In the genomic region with DNA sequence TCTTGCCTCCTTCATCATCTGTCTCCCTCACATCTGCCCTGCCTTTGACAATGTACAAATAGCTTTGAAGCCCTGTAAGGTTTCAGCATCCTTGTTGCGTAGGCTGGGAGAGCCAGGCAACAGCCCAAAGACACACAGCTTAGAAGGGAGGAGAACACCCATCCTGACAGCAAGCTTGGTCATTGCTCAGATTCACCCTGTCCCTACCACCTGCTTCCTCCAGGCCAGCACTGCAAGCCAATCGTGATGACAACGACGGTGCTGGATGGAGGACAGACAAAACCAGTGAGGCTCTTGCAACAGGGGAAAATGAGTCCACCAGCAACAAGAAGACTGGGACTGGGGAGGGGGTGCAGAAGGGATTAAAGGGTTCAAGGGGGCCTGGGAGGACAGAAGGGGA, we compare ENCODE assay signal across 22 cellular contexts. TPM values are rescaled to one million over a fixed set of nuclear protein-coding genes. Genes with fewer than 3 reads are reported as not detected.
DNase-seq lines count a peak whose midpoint lies in the region; ATAC-seq, FAIRE-seq and TF ChIP-seq lines count a peak whose summit lies in the region.
"Had no signal": no experiment of that assay in that cellular context is flagged by ENCODE, and none has a peak within 500 bp of the region (broad histone marks: within the 10 kb centered on the region; RNA-seq: fewer than 3 reads in every experiment).

No MANE protein-coding gene starts in this region.

- no peaks in the 10 kb centered on the region for H3K36me3 ChIP-seq in endodermal cell (ENCODE audit: control insufficient read depth, insufficient read depth, low read length)
- H3K36me3 ChIP-seq: ascending aorta, esophagus muscularis mucosa, gastroesophageal sphincter, neutrophil, SJCRH30 had no signal

- H3K27me3 Mint-ChIP-seq in CD14-positive monocyte (ENCODE audit: low read depth in 3 of 3) (peaks cover 0 to 3% (median 3%) of the 10 kb centered on the region in 3 donors), endodermal cell (ENCODE audit: insufficient read depth) (no peaks in the 10 kb centered on the region)
- H3K27me3 Mint-ChIP-seq in CD4-positive, alpha-beta T cell, result no peaks in the 10 kb centered on the region
- no peaks in the 10 kb centered on the region for H3K27me3 Mint-ChIP-seq in activated CD4-positive, alpha-beta memory T cell treated with anti-CD3 and anti-CD28 coated beads, Interleukin-2, amount 10 ng/mL, durations not matched to agents 7 days and 5 days

- CTCF ChIA-PET in CD4-positive, alpha-beta T cell (lab: Charles Lee), result interaction anchor here (2.3 kb wide), 1 partner anchor 12 kb away, joined by 16 read pairs; no protein-coding TSS in a partner anchor
- CTCF ChIA-PET in activated CD4-positive, alpha-beta memory T cell treated with anti-CD3 and anti-CD28 coated beads, Interleukin-2, amount 10 ng/mL, durations not matched to agents 7 days and 5 days (lab: Charles Lee), result no interaction called here

- DNase-seq in CD14-positive monocyte (ENCODE audit: low spot score) (no peak), endodermal cell (peak; percentile 26), RCC 7860 (ENCODE audit: low spot score) (no peak), midbrain (lab: John Stamatoyannopoulos, UW) (no peak)
- DNase-seq in CD4-positive, alpha-beta T cell, result no peak
- peak; percentile 9 for DNase-seq in activated CD4-positive, alpha-beta memory T cell treated with anti-CD3 and anti-CD28 coated beads, Interleukin-2, amount 10 ng/mL, durations not matched to agents 7 days and 5 days
- DNase-seq: AML-193; effector CD4-positive, alpha-beta T cell; mesendoderm; NCI-H1417 treated with DMSO at 0.1 percent for 48 hours; NCI-H526 treated with DMSO at 0.1 percent for 48 hours; OCI-M1; SJCRH30 had no signal

- H3K4me3 Mint-ChIP-seq in CD14-positive monocyte (peak overlapping the region in 1 of 2 donors; percentile 3), endodermal cell (no peak overlapping the region)
- peak overlapping the region; percentile 54 for H3K4me3 Mint-ChIP-seq in CD4-positive, alpha-beta T cell
- H3K4me3 Mint-ChIP-seq in activated CD4-positive, alpha-beta memory T cell treated with anti-CD3 and anti-CD28 coated beads, Interleukin-2, amount 10 ng/mL, durations not matched to agents 7 days and 5 days, result no peak overlapping the region

- H3K9ac ChIP-seq in endodermal cell (ENCODE audit: extremely low read depth, low read length, poor library complexity, severe bottlenecking), result no peak overlapping the region

- ATAC-seq in CD4-positive, alpha-beta T cell (ENCODE audit: poor library complexity), result no peak
- ATAC-seq in HG03457 (IDR thresholded peaks at IDR 0.05; ENCODE audit: unreplicated experiment), result no peak
- ATAC-seq in HG03432 (IDR thresholded peaks at IDR 0.05; ENCODE audit: unreplicated experiment), result no peak
- ATAC-seq: gastroesophageal sphincter had no signal

- H3K36me3 Mint-ChIP-seq in CD14-positive monocyte, result peaks cover 0 to 2% of the 10 kb centered on the region in 2 donors
- no peaks in the 10 kb centered on the region for H3K36me3 Mint-ChIP-seq in CD4-positive, alpha-beta T cell (ENCODE audit: low read depth)
- H3K36me3 Mint-ChIP-seq in activated CD4-positive, alpha-beta memory T cell treated with anti-CD3 and anti-CD28 coated beads, Interleukin-2, amount 10 ng/mL, durations not matched to agents 7 days and 5 days (ENCODE audit: low read depth), result peaks cover 55% of the 10 kb centered on the region
- H3K36me3 Mint-ChIP-seq in endodermal cell (ENCODE audit: low read depth), result no peaks in the 10 kb centered on the region

- no peaks in the 10 kb centered on the region for H3K4me1 ChIP-seq in endodermal cell (ENCODE audit: control insufficient read depth, insufficient read depth, low read length)
- H3K4me1 ChIP-seq: ascending aorta, SJCRH30 had no signal

- no peaks in the 10 kb centered on the region for H3K27me3 ChIP-seq in CD4-positive, alpha-beta T cell (ENCODE audit: control insufficient read depth, insufficient read depth, low read length)
- H3K27me3 ChIP-seq in endodermal cell (ENCODE audit: control insufficient read depth, insufficient read depth, low read length, poor library complexity, severe bottlenecking), result no peaks in the 10 kb centered on the region
- H3K27me3 ChIP-seq: ascending aorta, esophagus muscularis mucosa, gastroesophageal sphincter, SJCRH30 had no signal

- no peak for FAIRE-seq in RCC 7860 (lab: Jason Lieb, UNC)
- FAIRE-seq: G401.6 had no signal

- no peak overlapping the region for H3K4me3 ChIP-seq in endodermal cell (ENCODE audit: low read length)
- H3K4me3 ChIP-seq: ascending aorta, esophagus muscularis mucosa, gastroesophageal sphincter, SJCRH30 had no signal

- H3K9me3 ChIP-seq in CD4-positive, alpha-beta T cell (ENCODE audit: control insufficient read depth, low read length), result no peaks in the 10 kb centered on the region
- no peaks in the 10 kb centered on the region for H3K9me3 ChIP-seq in endodermal cell (ENCODE audit: control insufficient read depth, low read length)
- H3K9me3 ChIP-seq: ascending aorta, esophagus muscularis mucosa, gastroesophageal sphincter, neutrophil, SJCRH30 had no signal

- POLR2A ChIA-PET in CD4-positive, alpha-beta T cell (lab: Charles Lee), result interaction anchor here (0.6 to 14.5 kb wide), 7 partner anchors 10 to 83 kb away, joined by 3 to 237 read pairs (median 4); no protein-coding TSS in a partner anchor
- POLR2A ChIA-PET in activated CD4-positive, alpha-beta memory T cell treated with anti-CD3 and anti-CD28 coated beads, Interleukin-2, amount 10 ng/mL, durations not matched to agents 7 days and 5 days (lab: Charles Lee), result interaction anchor here (0.6 to 5.9 kb wide), 10 partner anchors 9 to 43 kb away, joined by 3 to 61 read pairs (median 3); partner anchors contain the start of gene CD5

- WGBS in endodermal cell (ENCODE audit: insufficient coverage in 1 of 2, insufficient read length in 1 of 2), 2 experiments, result 91 to 93% methylated on average over 3 to 4 of the region's 4 CpGs

- TF ChIP-seq CTCF in CD14-positive monocyte (IDR thresholded peaks at IDR 0.05), result no peak
- TF ChIP-seq CTCF in CD4-positive, alpha-beta T cell (IDR thresholded peaks at IDR 0.05), result no peak
- no peak for TF ChIP-seq CTCF in endodermal cell (conservative IDR thresholded peaks at IDR 0.05)

- H3K9me3 Mint-ChIP-seq in CD14-positive monocyte, result no peaks in the 10 kb centered on the region
- no peaks in the 10 kb centered on the region for H3K9me3 Mint-ChIP-seq in CD4-positive, alpha-beta T cell
- no peaks in the 10 kb centered on the region for H3K9me3 Mint-ChIP-seq in activated CD4-positive, alpha-beta memory T cell treated with anti-CD3 and anti-CD28 coated beads, Interleukin-2, amount 10 ng/mL, durations not matched to agents 7 days and 5 days
- H3K9me3 Mint-ChIP-seq in endodermal cell, result no peaks in the 10 kb centered on the region
- H3K9me3 Mint-ChIP-seq: activated T-helper 1 cell treated with anti-CD3 and anti-CD28 coated beads, Interleukin-12 subunit alpha, Interleukin-12 subunit beta, Interleukin-2, Interleukin-4 antibody, amounts not matched to agents 30 ng/mL and 10 ng/mL and 1 ng/mL, durations not matched to agents 14 hours and 24 hours and 36 hours had no signal

- H3K27ac Mint-ChIP-seq in CD14-positive monocyte (peak overlapping the region in 6 of 7 donors; percentile 11 to 92 (median 49)), endodermal cell (no peak overlapping the region)
- H3K27ac Mint-ChIP-seq in CD4-positive, alpha-beta T cell, result peak overlapping the region; percentile 92
- H3K27ac Mint-ChIP-seq in activated CD4-positive, alpha-beta memory T cell treated with anti-CD3 and anti-CD28 coated beads, Interleukin-2, amount 10 ng/mL, durations not matched to agents 7 days and 5 days, result peak overlapping the region; percentile 48
- H3K27ac Mint-ChIP-seq: activated T-helper 1 cell treated with anti-CD3 and anti-CD28 coated beads, Interleukin-12 subunit alpha, Interleukin-12 subunit beta, Interleukin-2, Interleukin-4 antibody, amounts not matched to agents 30 ng/mL and 10 ng/mL and 1 ng/mL, durations not matched to agents 14 hours and 24 hours and 36 hours had no signal

- H3K27ac ChIP-seq in CD4-positive, alpha-beta T cell (ENCODE audit: low read depth, low read length), result peak overlapping the region; percentile 52
- no peak overlapping the region for H3K27ac ChIP-seq in endodermal cell (ENCODE audit: low read depth, low read length)
- H3K27ac ChIP-seq: ascending aorta, esophagus muscularis mucosa, gastroesophageal sphincter, neutrophil, SJCRH30 had no signal

- peaks cover 57% of the 10 kb centered on the region for H3K4me1 Mint-ChIP-seq in CD14-positive monocyte
- H3K4me1 Mint-ChIP-seq in CD4-positive, alpha-beta T cell (ENCODE audit: low read depth), result peaks cover 95% of the 10 kb centered on the region
- H3K4me1 Mint-ChIP-seq in activated CD4-positive, alpha-beta memory T cell treated with anti-CD3 and anti-CD28 coated beads, Interleukin-2, amount 10 ng/mL, durations not matched to agents 7 days and 5 days, result peaks cover 90% of the 10 kb centered on the region
- H3K4me1 Mint-ChIP-seq in endodermal cell, result no peaks in the 10 kb centered on the region

- intact Hi-C loops in CD14-positive monocyte (cut with micrococcal nuclease), result loop anchor here in 1 of 2 donors (10.0 kb wide), 1 partner anchor 95 kb away; the partner anchor contains the start of gene VPS37C
- intact Hi-C loops in CD4-positive, alpha-beta T cell (cut with DNase I, micrococcal nuclease), result no loop called here

RNA-seq across cellular contexts. Expression of gene CD5, which starts 32.9 kb away (rescaled TPM):
- under 1 TPM; 0.34 to 0.61 TPM for polyA plus RNA-seq in CD14-positive monocyte
- 100 to 1,000 TPM; 421 to 423 TPM for total RNA-seq in CD4-positive, alpha-beta T cell
- total RNA-seq in activated CD4-positive, alpha-beta memory T cell treated with anti-CD3 and anti-CD28 coated beads, Interleukin-2, amount 10 ng/mL, durations not matched to agents 7 days and 5 days, result 100 to 1,000 TPM; 359 to 373 TPM
- not detected for total RNA-seq in endodermal cell
- polyA plus RNA-seq in endodermal cell (2013, experiment 1 of 2), result not detected
- not detected for polyA plus RNA-seq in endodermal cell (2013, experiment 2 of 2)
- total RNA-seq: M059J had no signal

Comparison
In these comparisons a context has a peak if more than half of its experiments do, and no peak if none do; other contexts are left out.
1. DNase-seq: peak in activated CD4-positive, alpha-beta memory T cell treated with anti-CD3 and anti-CD28 coated beads, Interleukin-2, amount 10 ng/mL, durations not matched to agents 7 days and 5 days (single experiment) and endodermal cell (single experiment); none in CD14-positive monocyte (single experiment), CD4-positive, alpha-beta T cell (0 of 10), RCC 7860 (single experiment) and midbrain (single experiment).
2. RNA of gene CD5, which starts 32.9 kb away (total RNA-seq): 421 to 423 TPM in CD4-positive, alpha-beta T cell and 359 to 373 TPM in activated CD4-positive, alpha-beta memory T cell treated with anti-CD3 and anti-CD28 coated beads, Interleukin-2, amount 10 ng/mL, durations not matched to agents 7 days and 5 days; not detected in endodermal cell; every median in the first group is over 100 times any median in the second.